In genomic region chr14:52299692-52300278, GRCh38 we compare ENCODE assay signal across 8 cellular contexts. TPM values are rescaled to one million over a fixed set of nuclear protein-coding genes. Genes with fewer than 3 reads are reported as not detected.
DNase-seq lines count a peak whose midpoint lies in the region; ATAC-seq and TF ChIP-seq lines count a peak whose summit lies in the region.

No MANE protein-coding gene starts in this region.

- no peaks in the 10 kb centered on the region for H4K20me1 ChIP-seq in Karpas-422 (ENCODE audit: insufficient read depth, low read depth, low read length)

- DNase-seq in NCI-H510A treated with DMSO at 0.1 percent for 48 hours (lab: John Stamatoyannopoulos, UW) (peak; percentile 33), NCI-H510A (lab: John Stamatoyannopoulos, UW) (no peak), Karpas-422 (peak; percentile 83), SK-N-DZ (ENCODE audit: low spot score) (peak; percentile 43), esophagus squamous epithelium (lab: John Stamatoyannopoulos, UW) (no peak), nephron progenitor cell (no peak)

- H3K4me1 ChIP-seq in Karpas-422 (ENCODE audit: low read length) (no peaks in the 10 kb centered on the region), esophagus squamous epithelium (no peaks in the 10 kb centered on the region)

- H3K9me2 ChIP-seq in Karpas-422 (replicated peaks; ENCODE audit: insufficient read depth, low read length): no peaks in the 10 kb centered on the region

- H3K4me3 Mint-ChIP-seq in nephron progenitor cell: no peak overlapping the region

- H3K4me1 Mint-ChIP-seq in nephron progenitor cell: peaks cover 4% of the 10 kb centered on the region

- no peak for TF ChIP-seq POLR2A in esophagus squamous epithelium (IDR thresholded peaks at IDR 0.05)

- no peaks in the 10 kb centered on the region for H3K9me3 ChIP-seq in Karpas-422 (ENCODE audit: low read length)
- H3K9me3 ChIP-seq in esophagus squamous epithelium: no peaks in the 10 kb centered on the region

- H3K79me2 ChIP-seq in Karpas-422 (ENCODE audit: low read length): no peaks in the 10 kb centered on the region

- H3K36me3 Mint-ChIP-seq in nephron progenitor cell (ENCODE audit: low read depth): no peaks in the 10 kb centered on the region

- H2AFZ ChIP-seq in Karpas-422 (ENCODE audit: low read length): no peak overlapping the region

- TF ChIP-seq CTCF in esophagus squamous epithelium (IDR thresholded peaks at IDR 0.05): peak in 5 of 6 experiments; percentile 48 to 71 (median 69)
- peak; percentile 75 for TF ChIP-seq CTCF in nephron progenitor cell (IDR thresholded peaks at IDR 0.05)

- ATAC-seq in HG02642 (IDR thresholded peaks at IDR 0.05; ENCODE audit: poor library complexity, unreplicated experiment): no peak
- no peak for ATAC-seq in GM21367 (IDR thresholded peaks at IDR 0.05; ENCODE audit: unreplicated experiment)

- H3K27me3 Mint-ChIP-seq in nephron progenitor cell (ENCODE audit: low read depth, poor library complexity): peaks cover 14% of the 10 kb centered on the region

- intact Hi-C loops in esophagus squamous epithelium (cut with DNase I): loop anchor here (5.0 kb wide), 1 partner anchor 173 kb away; no protein-coding TSS in a partner anchor

- H3K27ac Mint-ChIP-seq in nephron progenitor cell: no peak overlapping the region

- H3K9ac ChIP-seq in Karpas-422 (ENCODE audit: low read length): no peak overlapping the region

- no peaks in the 10 kb centered on the region for H3K36me3 ChIP-seq in Karpas-422 (ENCODE audit: insufficient read depth, low read length)
- no peaks in the 10 kb centered on the region for H3K36me3 ChIP-seq in esophagus squamous epithelium

- no peak overlapping the region for H3K4me3 ChIP-seq in Karpas-422 (ENCODE audit: low read length)
- no peak overlapping the region for H3K4me3 ChIP-seq in esophagus squamous epithelium

- no peak overlapping the region for H3K4me2 ChIP-seq in Karpas-422 (ENCODE audit: low read depth, low read length, poor library complexity, severe bottlenecking)

- no peaks in the 10 kb centered on the region for H3K27me3 ChIP-seq in Karpas-422 (ENCODE audit: low read length)
- peaks cover 0 to 3% (median 0%) of the 10 kb centered on the region in 4 donors for H3K27me3 ChIP-seq in esophagus squamous epithelium

- H3K27ac ChIP-seq in Karpas-422 (ENCODE audit: low read length) (no peak overlapping the region), esophagus squamous epithelium (no peak overlapping the region)

- no peaks in the 10 kb centered on the region for H3K9me3 Mint-ChIP-seq in nephron progenitor cell

RNA-seq across cellular contexts. Expression of gene PTGER2, which starts 14.3 kb away (rescaled TPM):
- total RNA-seq in Karpas-422 (2014; rRNA removed; shearing (Covaris generic); ENCODE audit: low replicate concordance): not detected in 2 replicates
- 4.4 and 5.1 TPM in 2 replicates for polyA plus RNA-seq in SK-N-DZ (2014; cell fraction: cytosol; rRNA removed)
- 2.1 and 2.8 TPM in 2 replicates for polyA plus RNA-seq in SK-N-DZ (2014; cell fraction: nucleus; rRNA removed)
- total RNA-seq in esophagus squamous epithelium: 1 to 10 TPM in 2 of 4 donors, under 1 TPM in 1, not detected in 1; 0.31 to 2.5 (median 1.1) TPM

RNA-seq across cellular contexts. Expression of gene PTGDR, which starts 32.3 kb away (rescaled TPM):
- total RNA-seq in Karpas-422 (2014; rRNA removed; shearing (Covaris generic); ENCODE audit: low replicate concordance): not detected in 2 replicates
- not detected in 2 replicates for polyA plus RNA-seq in SK-N-DZ (2014; cell fraction: cytosol; rRNA removed)
- polyA plus RNA-seq in SK-N-DZ (2014; cell fraction: nucleus; rRNA removed): not detected in 2 replicates
- under 1 TPM in 1 of 4 donors, not detected in 3; 0.57 TPM for total RNA-seq in esophagus squamous epithelium

Comparison
In these comparisons a context has a peak if more than half of its experiments do, and no peak if none do; other contexts are left out.
1. DNase-seq: peak in NCI-H510A treated with DMSO at 0.1 percent for 48 hours (single experiment), Karpas-422 (single experiment) and SK-N-DZ (single experiment); none in NCI-H510A (single experiment), esophagus squamous epithelium (single experiment) and nephron progenitor cell (single experiment).